ENCODE assay signal across 2 cellular contexts in the genomic region with DNA sequence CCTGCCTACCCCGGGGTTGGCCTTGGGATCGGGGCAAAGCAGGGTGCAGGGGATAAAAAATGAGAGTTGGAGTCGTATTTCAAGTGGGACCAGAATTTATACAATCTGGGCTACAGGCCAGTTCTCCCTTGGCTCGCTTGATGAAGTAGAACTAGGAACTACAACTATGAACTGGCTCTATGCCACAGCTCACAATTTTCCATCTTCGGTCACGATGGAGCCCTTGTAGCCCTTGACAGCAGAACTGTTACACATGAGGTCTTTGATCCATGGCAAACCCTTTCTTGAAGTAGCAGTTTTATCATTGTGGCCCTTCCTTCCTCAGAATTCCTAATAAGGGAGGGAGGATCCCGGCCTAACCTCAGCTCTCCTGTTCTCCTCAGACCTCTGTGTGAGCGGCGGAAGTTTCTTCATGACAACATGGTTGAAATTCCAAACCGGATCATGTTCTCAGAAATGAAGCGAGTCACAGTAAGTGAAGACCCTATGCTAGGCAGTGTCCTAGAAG.
TF ChIP-seq lines count a peak whose summit lies in the region.

No MANE protein-coding gene starts in this region.

TF ChIP-seq in liver, 16 proteins besides CTCF, POLR2A, EP300 and RAD21:
- TF ChIP-seq GABPA (IDR thresholded peaks at IDR 0.05 in 1 of 2, conservative IDR thresholded peaks at IDR 0.05 in 1 of 2) (no peak), MAX (IDR thresholded peaks at IDR 0.05) (no peak), RXRA (IDR thresholded peaks at IDR 0.05) (peak in 1 of 2 donors; percentile 21), FOXA1 (IDR thresholded peaks at IDR 0.05) (no peak), NR2F2 (IDR thresholded peaks at IDR 0.05) (peak; percentile 47), ATF3 (IDR thresholded peaks at IDR 0.05) (no peak), REST (IDR thresholded peaks at IDR 0.05) (no peak)

TF ChIP-seq in HepG2, 621 proteins besides CTCF, POLR2A, EP300 and RAD21:
- TF ChIP-seq PRDM4 (CRISPR knock-in tag; IDR thresholded peaks at IDR 0.05; ENCODE audit: borderline replicate concordance) (no peak), TP53 (CRISPR knock-in tag; conservative IDR thresholded peaks at IDR 0.05) (no peak), ZNF281 (CRISPR knock-in tag; IDR thresholded peaks at IDR 0.05; ENCODE audit: borderline replicate concordance) (no peak), ZNF879 (CRISPR knock-in tag; IDR thresholded peaks at IDR 0.05) (no peak), CREB3 (CRISPR knock-in tag; IDR thresholded peaks at IDR 0.05) (no peak), ZNF501 (CRISPR knock-in tag; IDR thresholded peaks at IDR 0.05) (no peak), LCORL (IDR thresholded peaks at IDR 0.05) (no peak), LCORL (CRISPR knock-in tag; IDR thresholded peaks at IDR 0.05) (no peak), ZBTB44 (CRISPR knock-in tag; IDR thresholded peaks at IDR 0.05) (no peak), ATF7 (IDR thresholded peaks at IDR 0.05) (no peak), ATF7 (CRISPR knock-in tag; IDR thresholded peaks at IDR 0.05) (no peak), SMC3 (IDR thresholded peaks at IDR 0.05; ENCODE audit: low read length) (no peak), MLX (CRISPR knock-in tag; IDR thresholded peaks at IDR 0.05) (no peak), ZNF572 (CRISPR knock-in tag; IDR thresholded peaks at IDR 0.05) (no peak), TOPORS (CRISPR knock-in tag; IDR thresholded peaks at IDR 0.05) (no peak), IKZF5 (CRISPR knock-in tag; IDR thresholded peaks at IDR 0.05) (no peak), ZSCAN20 (CRISPR knock-in tag; IDR thresholded peaks at IDR 0.05; ENCODE audit: borderline replicate concordance) (no peak)
- TF ChIP-seq, protein P1, sequence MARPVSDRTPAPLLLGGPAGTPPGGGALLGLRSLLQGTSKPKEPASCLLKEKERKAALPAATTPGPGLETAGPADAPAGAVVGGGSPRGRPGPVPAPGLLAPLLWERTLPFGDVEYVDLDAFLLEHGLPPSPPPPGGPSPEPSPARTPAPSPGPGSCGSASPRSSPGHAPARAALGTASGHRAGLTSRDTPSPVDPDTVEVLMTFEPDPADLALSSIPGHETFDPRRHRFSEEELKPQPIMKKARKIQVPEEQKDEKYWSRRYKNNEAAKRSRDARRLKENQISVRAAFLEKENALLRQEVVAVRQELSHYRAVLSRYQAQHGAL (CRISPR knock-in tag; IDR thresholded peaks at IDR 0.05; ENCODE audit: not compliant biosample characterization): no peak
TF ChIP-seq in HepG2: peak in this region for 0.
